In the genomic region with DNA sequence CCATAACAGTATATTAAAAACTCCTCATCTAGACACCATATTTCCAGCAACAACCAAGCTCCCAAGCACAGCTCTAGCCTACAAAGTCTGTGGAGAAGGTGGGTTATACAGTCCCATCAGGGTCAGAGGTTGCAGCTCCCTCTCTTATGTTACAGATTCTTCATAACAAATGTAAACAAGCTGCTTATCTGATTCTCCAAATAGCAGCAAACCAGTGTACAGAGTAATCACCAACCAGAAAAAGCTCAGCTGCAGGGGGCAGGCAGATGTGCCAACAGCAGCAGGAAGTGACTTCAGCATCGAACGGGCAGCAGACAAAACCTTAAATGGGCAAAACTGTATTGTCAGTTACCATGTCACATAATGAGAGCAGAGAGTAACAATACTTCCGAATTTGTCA, we compare ENCODE assay signal across 8 cellular contexts. TPM values are rescaled to one million over a fixed set of nuclear protein-coding genes. Genes with fewer than 3 reads are reported as not detected.
DNase-seq lines count a peak whose midpoint lies in the region; ATAC-seq and TF ChIP-seq lines count a peak whose summit lies in the region.

No MANE protein-coding gene starts in this region.

- H3K27me3 ChIP-seq in CD4-positive, alpha-beta T cell (ENCODE audit: control insufficient read depth, insufficient read depth, low read length) = no peaks in the 10 kb centered on the region
- no peaks in the 10 kb centered on the region for H3K27me3 ChIP-seq in testis

- TF ChIP-seq CTCF in CD4-positive, alpha-beta T cell (IDR thresholded peaks at IDR 0.05) = no peak
- no peak for TF ChIP-seq CTCF in testis (IDR thresholded peaks at IDR 0.05)

- ATAC-seq in CD4-positive, alpha-beta T cell (ENCODE audit: poor library complexity) = peak; percentile 86
- ATAC-seq in GM21786 (IDR thresholded peaks at IDR 0.05; ENCODE audit: unreplicated experiment) (peak; percentile 57), left colon (no peak)

- H3K4me1 Mint-ChIP-seq in CD4-positive, alpha-beta T cell (ENCODE audit: low read depth) = peaks cover 83% of the 10 kb centered on the region

- peak overlapping the region; percentile 73 for H3K27ac Mint-ChIP-seq in CD4-positive, alpha-beta T cell

- CTCF ChIA-PET in CD4-positive, alpha-beta T cell (lab: Charles Lee) = interaction anchor here (0.7 to 1.2 kb wide), 5 partner anchors 9 to 104 kb away, joined by 3 to 4 read pairs (median 3); no protein-coding TSS in a partner anchor

- H3K36me3 Mint-ChIP-seq in CD4-positive, alpha-beta T cell (ENCODE audit: low read depth) = no peaks in the 10 kb centered on the region

- H3K9me3 ChIP-seq in CD4-positive, alpha-beta T cell (ENCODE audit: control insufficient read depth, low read length) = no peaks in the 10 kb centered on the region
- H3K9me3 ChIP-seq in testis = no peaks in the 10 kb centered on the region

- no peaks in the 10 kb centered on the region for H3K9me3 Mint-ChIP-seq in CD4-positive, alpha-beta T cell

- intact Hi-C loops in CD4-positive, alpha-beta T cell (cut with DNase I, micrococcal nuclease) = loop anchor here in 1 of 2 experiments (2.0 kb wide), 1 partner anchor 52 kb away; no protein-coding TSS in a partner anchor
- intact Hi-C loops in testis (cut with DNase I; ENCODE audit: low total_unique reads) (no loop called here), left colon (cut with DNase I, micrococcal nuclease) (no loop called here)

- 86 to 96% methylated on average over 3 of the region's 3 CpGs for WGBS in testis, 2 donors

- H3K27ac ChIP-seq in CD4-positive, alpha-beta T cell (ENCODE audit: low read depth, low read length) = no peak overlapping the region
- no peak overlapping the region for H3K27ac ChIP-seq in testis

- H3K4me3 ChIP-seq in testis = no peak overlapping the region

- H3K4me3 Mint-ChIP-seq in CD4-positive, alpha-beta T cell = no peak overlapping the region

- no peaks in the 10 kb centered on the region for H3K27me3 Mint-ChIP-seq in CD4-positive, alpha-beta T cell

- TF ChIP-seq POLR2A in testis (IDR thresholded peaks at IDR 0.05) = no peak

- DNase-seq in CD4-positive, alpha-beta T cell = peak in 9 of 10 experiments; percentile 19 to 52 (median 35)
- DNase-seq in NCI-H69 (lab: John Stamatoyannopoulos, UW) = peak; percentile 14
- DNase-seq in activated T-helper 9 cell treated with anti-CD3 and anti-CD28 coated beads, Interleukin-2, amount 50 U/mL, for 16 hours (ENCODE audit: low read depth) = peak; percentile 12
- peak; percentile 60 for DNase-seq in stimulated activated CD4-positive, alpha-beta T cell treated with anti-CD3 and anti-CD28 coated beads, Interleukin-1b, Interleukin-23, amount 100 ng/mL, for 48 hours
- DNase-seq in testis = no peak
- no peak for DNase-seq in left colon
- no peak for DNase-seq in ureter (ENCODE audit: low spot score)

- POLR2A ChIA-PET in CD4-positive, alpha-beta T cell (lab: Charles Lee) = interaction anchor here (1.9 to 15.6 kb wide), 2 partner anchors 12 to 53 kb away, joined by 14 to 276 read pairs; a partner anchor contains a TSS

- H3K4me1 ChIP-seq in testis = no peaks in the 10 kb centered on the region

- no peaks in the 10 kb centered on the region for H3K36me3 ChIP-seq in testis (ENCODE audit: low read depth, missing control alignments)

RNA-seq across cellular contexts. Expression of a gene that starts 52.9 kb away (rescaled TPM):
- total RNA-seq in CD4-positive, alpha-beta T cell = 10 to 100 TPM; 32.0 to 32.9 TPM
- total RNA-seq in testis = 10 to 100 TPM; 65.8 to 67.1 TPM
- polyA plus RNA-seq in testis (ENCODE audit: insufficient read depth, low read depth, low replicate concordance) = 40.6 TPM
- 10 to 100 TPM; 19.0 to 28.0 TPM for total RNA-seq in left colon
- 40.8 TPM for total RNA-seq in ureter

Comparison
In these comparisons a context has a peak if more than half of its experiments do, and no peak if none do; other contexts are left out.
1. DNase-seq: peak in CD4-positive, alpha-beta T cell (9 of 10), NCI-H69 (single experiment), activated T-helper 9 cell treated with anti-CD3 and anti-CD28 coated beads, Interleukin-2, amount 50 U/mL, for 16 hours (single experiment) and stimulated activated CD4-positive, alpha-beta T cell treated with anti-CD3 and anti-CD28 coated beads, Interleukin-1b, Interleukin-23, amount 100 ng/mL, for 48 hours (single experiment); none in testis (single experiment), left colon (0 of 2) and ureter (single experiment).